ENCODE assay signal across 1 cellular context in the genomic region with DNA sequence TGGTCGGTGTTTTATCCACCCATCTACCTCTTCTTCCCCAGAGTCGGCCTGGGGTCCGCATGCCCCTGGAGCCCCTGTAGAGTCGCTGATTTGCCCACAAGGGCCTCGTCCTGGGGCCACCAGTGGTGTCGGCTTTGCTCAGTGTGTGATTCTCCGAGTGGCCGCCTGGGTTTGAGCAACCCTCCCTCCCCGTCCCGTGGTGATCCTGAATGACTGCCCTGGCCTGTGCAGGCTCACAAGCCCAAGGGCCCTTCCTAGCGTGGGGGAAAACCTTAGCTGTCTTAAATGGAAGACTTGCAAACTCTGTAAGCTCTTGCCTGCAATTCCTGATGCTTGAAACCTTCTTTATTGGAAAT.
TF ChIP-seq lines count a peak whose summit lies in the region.

No MANE protein-coding gene starts in this region.

TF ChIP-seq in GM12878, 131 proteins besides CTCF, POLR2A, EP300 and RAD21 (continued from another document):
- TF ChIP-seq, protein P1, sequence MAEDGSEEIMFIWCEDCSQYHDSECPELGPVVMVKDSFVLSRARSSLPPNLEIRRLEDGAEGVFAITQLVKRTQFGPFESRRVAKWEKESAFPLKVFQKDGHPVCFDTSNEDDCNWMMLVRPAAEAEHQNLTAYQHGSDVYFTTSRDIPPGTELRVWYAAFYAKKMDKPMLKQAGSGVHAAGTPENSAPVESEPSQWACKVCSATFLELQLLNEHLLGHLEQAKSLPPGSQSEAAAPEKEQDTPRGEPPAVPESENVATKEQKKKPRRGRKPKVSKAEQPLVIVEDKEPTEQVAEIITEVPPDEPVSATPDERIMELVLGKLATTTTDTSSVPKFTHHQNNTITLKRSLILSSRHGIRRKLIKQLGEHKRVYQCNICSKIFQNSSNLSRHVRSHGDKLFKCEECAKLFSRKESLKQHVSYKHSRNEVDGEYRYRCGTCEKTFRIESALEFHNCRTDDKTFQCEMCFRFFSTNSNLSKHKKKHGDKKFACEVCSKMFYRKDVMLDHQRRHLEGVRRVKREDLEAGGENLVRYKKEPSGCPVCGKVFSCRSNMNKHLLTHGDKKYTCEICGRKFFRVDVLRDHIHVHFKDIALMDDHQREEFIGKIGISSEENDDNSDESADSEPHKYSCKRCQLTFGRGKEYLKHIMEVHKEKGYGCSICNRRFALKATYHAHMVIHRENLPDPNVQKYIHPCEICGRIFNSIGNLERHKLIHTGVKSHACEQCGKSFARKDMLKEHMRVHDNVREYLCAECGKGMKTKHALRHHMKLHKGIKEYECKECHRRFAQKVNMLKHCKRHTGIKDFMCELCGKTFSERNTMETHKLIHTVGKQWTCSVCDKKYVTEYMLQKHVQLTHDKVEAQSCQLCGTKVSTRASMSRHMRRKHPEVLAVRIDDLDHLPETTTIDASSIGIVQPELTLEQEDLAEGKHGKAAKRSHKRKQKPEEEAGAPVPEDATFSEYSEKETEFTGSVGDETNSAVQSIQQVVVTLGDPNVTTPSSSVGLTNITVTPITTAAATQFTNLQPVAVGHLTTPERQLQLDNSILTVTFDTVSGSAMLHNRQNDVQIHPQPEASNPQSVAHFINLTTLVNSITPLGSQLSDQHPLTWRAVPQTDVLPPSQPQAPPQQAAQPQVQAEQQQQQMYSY (CRISPR knock-in tag; IDR thresholded peaks at IDR 0.05), result no peak
- TF ChIP-seq, protein P2, sequence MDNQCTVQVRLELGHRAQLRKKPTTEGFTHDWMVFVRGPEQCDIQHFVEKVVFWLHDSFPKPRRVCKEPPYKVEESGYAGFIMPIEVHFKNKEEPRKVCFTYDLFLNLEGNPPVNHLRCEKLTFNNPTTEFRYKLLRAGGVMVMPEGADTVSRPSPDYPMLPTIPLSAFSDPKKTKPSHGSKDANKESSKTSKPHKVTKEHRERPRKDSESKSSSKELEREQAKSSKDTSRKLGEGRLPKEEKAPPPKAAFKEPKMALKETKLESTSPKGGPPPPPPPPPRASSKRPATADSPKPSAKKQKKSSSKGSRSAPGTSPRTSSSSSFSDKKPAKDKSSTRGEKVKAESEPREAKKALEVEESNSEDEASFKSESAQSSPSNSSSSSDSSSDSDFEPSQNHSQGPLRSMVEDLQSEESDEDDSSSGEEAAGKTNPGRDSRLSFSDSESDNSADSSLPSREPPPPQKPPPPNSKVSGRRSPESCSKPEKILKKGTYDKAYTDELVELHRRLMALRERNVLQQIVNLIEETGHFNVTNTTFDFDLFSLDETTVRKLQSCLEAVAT (IDR thresholded peaks at IDR 0.05), result no peak
- TF ChIP-seq, protein P3, sequence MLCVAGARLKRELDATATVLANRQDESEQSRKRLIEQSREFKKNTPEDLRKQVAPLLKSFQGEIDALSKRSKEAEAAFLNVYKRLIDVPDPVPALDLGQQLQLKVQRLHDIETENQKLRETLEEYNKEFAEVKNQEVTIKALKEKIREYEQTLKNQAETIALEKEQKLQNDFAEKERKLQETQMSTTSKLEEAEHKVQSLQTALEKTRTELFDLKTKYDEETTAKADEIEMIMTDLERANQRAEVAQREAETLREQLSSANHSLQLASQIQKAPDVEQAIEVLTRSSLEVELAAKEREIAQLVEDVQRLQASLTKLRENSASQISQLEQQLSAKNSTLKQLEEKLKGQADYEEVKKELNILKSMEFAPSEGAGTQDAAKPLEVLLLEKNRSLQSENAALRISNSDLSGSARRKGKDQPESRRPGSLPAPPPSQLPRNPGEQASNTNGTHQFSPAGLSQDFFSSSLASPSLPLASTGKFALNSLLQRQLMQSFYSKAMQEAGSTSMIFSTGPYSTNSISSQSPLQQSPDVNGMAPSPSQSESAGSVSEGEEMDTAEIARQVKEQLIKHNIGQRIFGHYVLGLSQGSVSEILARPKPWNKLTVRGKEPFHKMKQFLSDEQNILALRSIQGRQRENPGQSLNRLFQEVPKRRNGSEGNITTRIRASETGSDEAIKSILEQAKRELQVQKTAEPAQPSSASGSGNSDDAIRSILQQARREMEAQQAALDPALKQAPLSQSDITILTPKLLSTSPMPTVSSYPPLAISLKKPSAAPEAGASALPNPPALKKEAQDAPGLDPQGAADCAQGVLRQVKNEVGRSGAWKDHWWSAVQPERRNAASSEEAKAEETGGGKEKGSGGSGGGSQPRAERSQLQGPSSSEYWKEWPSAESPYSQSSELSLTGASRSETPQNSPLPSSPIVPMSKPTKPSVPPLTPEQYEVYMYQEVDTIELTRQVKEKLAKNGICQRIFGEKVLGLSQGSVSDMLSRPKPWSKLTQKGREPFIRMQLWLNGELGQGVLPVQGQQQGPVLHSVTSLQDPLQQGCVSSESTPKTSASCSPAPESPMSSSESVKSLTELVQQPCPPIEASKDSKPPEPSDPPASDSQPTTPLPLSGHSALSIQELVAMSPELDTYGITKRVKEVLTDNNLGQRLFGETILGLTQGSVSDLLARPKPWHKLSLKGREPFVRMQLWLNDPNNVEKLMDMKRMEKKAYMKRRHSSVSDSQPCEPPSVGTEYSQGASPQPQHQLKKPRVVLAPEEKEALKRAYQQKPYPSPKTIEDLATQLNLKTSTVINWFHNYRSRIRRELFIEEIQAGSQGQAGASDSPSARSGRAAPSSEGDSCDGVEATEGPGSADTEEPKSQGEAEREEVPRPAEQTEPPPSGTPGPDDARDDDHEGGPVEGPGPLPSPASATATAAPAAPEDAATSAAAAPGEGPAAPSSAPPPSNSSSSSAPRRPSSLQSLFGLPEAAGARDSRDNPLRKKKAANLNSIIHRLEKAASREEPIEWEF (IDR thresholded peaks at IDR 0.05; ENCODE audit: insufficient replicate concordance, low read depth, low read length), result no peak
- TF ChIP-seq MEF2A (IDR thresholded peaks at IDR 0.05; ENCODE audit: insufficient read depth, low read depth, low read length) (no peak), STAT1 (conservative IDR thresholded peaks at IDR 0.05) (no peak), CEBPB (IDR thresholded peaks at IDR 0.05; ENCODE audit: borderline replicate concordance in 1 of 2, low read depth in 2 of 2, low read length in 2 of 2) (no peak), BRCA1 (IDR thresholded peaks at IDR 0.05; ENCODE audit: low read depth, low read length) (no peak), CHD1 (IDR thresholded peaks at IDR 0.05; ENCODE audit: low read depth, low read length) (no peak), HDGF (IDR thresholded peaks at IDR 0.05) (no peak)
- TF ChIP-seq, protein P4, sequence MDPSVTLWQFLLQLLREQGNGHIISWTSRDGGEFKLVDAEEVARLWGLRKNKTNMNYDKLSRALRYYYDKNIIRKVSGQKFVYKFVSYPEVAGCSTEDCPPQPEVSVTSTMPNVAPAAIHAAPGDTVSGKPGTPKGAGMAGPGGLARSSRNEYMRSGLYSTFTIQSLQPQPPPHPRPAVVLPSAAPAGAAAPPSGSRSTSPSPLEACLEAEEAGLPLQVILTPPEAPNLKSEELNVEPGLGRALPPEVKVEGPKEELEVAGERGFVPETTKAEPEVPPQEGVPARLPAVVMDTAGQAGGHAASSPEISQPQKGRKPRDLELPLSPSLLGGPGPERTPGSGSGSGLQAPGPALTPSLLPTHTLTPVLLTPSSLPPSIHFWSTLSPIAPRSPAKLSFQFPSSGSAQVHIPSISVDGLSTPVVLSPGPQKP (IDR thresholded peaks at IDR 0.05; ENCODE audit: low read depth, low read length), result no peak
